ENCODE assay signal across 17 cellular contexts in genomic region chr12:2561367-2561766, GRCh38.
"Had no signal": no experiment of that assay in that cellular context is flagged by ENCODE, and none has a peak within 500 bp of the region (broad histone marks: within the 10 kb centered on the region; RNA-seq: fewer than 3 reads in every experiment).

No MANE protein-coding gene starts in this region.

- FAIRE-seq: keratinocyte, TTC549 had no signal

- H3K27me3 ChIP-seq: brain microvascular endothelial cell, hepatocyte, right lobe of liver had no signal

- H3K79me2 ChIP-seq: hepatocyte had no signal

- H2AFZ ChIP-seq: hepatocyte had no signal

- H3K27ac ChIP-seq: brain microvascular endothelial cell, hepatocyte, psoas muscle, right lobe of liver had no signal

- H3K9me3 ChIP-seq: psoas muscle, right lobe of liver had no signal

- H3K4me1 ChIP-seq: psoas muscle, right lobe of liver had no signal

- H3K4me2 ChIP-seq: hepatocyte, smooth muscle cell had no signal

- H3K4me3 ChIP-seq: hepatocyte, psoas muscle, right lobe of liver, smooth muscle cell had no signal

- H3K36me3 ChIP-seq: brain microvascular endothelial cell, right lobe of liver had no signal

- DNase-seq: activated B cell treated with CpG ODN at 0.5 μM for 24 hours; activated CD4-positive, alpha-beta T cell treated with anti-CD3 and anti-CD28 coated beads, Interleukin-2, amount 10 ng/mL, durations not matched to agents 24 days and 14 days; activated CD8-positive, alpha-beta memory T cell treated with anti-CD3 and anti-CD28 coated beads, Interleukin-2, amount 50 U/mL, for 48 hours; activated naive CD4-positive, alpha-beta T cell; activated naive CD8-positive, alpha-beta T cell treated with anti-CD3 and anti-CD28 coated beads, Interleukin-2, amount 10 ng/mL, durations not matched to agents 7 days and 5 days; anterior cingulate cortex; brain microvascular endothelial cell; dermis blood vessel endothelial cell; effector memory CD8-positive, alpha-beta T cell; nephron progenitor cell; psoas muscle; right lobe of liver; SW 1271 had no signal
